Comparison of ENCODE assay signal across 17 cellular contexts in the genomic region with DNA sequence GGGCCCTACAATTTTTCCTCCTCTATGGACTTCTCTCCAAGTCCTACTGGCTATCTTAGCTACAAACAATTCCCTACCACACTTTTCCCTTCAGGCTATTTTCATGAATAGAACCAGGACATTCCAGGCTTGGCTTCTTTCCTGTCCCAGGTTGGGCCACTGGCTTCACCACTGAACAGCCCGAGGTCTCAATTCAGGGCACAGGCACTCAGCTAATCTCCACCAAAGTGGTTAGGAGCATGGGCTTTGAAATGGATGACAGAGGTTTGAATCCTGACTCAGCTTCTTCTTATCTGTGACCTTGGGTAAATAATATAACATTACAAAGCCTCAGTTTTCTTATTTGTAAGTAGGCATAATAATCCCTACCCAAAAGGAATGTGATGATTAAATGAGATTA.
"Had no signal": no experiment of that assay in that cellular context is flagged by ENCODE, and none has a peak within 500 bp of the region (broad histone marks: within the 10 kb centered on the region; RNA-seq: fewer than 3 reads in every experiment).

No MANE protein-coding gene starts in this region.

- H3K27me3 Mint-ChIP-seq: activated CD4-positive, alpha-beta memory T cell treated with anti-CD3 and anti-CD28 coated beads, Interleukin-2, amount 10 ng/mL, durations not matched to agents 7 days and 5 days; naive thymus-derived CD8-positive, alpha-beta T cell had no signal

- H3K4me1 Mint-ChIP-seq: activated CD4-positive, alpha-beta memory T cell treated with anti-CD3 and anti-CD28 coated beads, Interleukin-2, amount 10 ng/mL, durations not matched to agents 7 days and 5 days; naive thymus-derived CD8-positive, alpha-beta T cell had no signal

- DNase-seq: activated CD4-positive, alpha-beta memory T cell treated with anti-CD3 and anti-CD28 coated beads, Interleukin-2, amount 10 ng/mL, durations not matched to agents 7 days and 5 days; activated CD4-positive, CD25-positive, alpha-beta regulatory T cell treated with anti-CD3 and anti-CD28 coated beads, Interleukin-2, amount 50 U/mL, for 72 hours; activated CD8-positive, alpha-beta memory T cell treated with anti-CD3 and anti-CD28 coated beads, Interleukin-2, amount 50 U/mL, for 48 hours; activated naive CD4-positive, alpha-beta T cell; central memory CD4-positive, alpha-beta T cell; effector memory CD4-positive, alpha-beta T cell; erythroblast; hypothalamus; left cardiac atrium; mucosa of descending colon; small intestine; stomach; T-helper 9 cell had no signal

- H3K27ac Mint-ChIP-seq: activated CD4-positive, alpha-beta memory T cell treated with anti-CD3 and anti-CD28 coated beads, Interleukin-2, amount 10 ng/mL, durations not matched to agents 7 days and 5 days; activated T-helper 1 cell treated with anti-CD3 and anti-CD28 coated beads, Interleukin-12 subunit alpha, Interleukin-12 subunit beta, Interleukin-2, Interleukin-4 antibody, amounts not matched to agents 30 ng/mL and 10 ng/mL and 1 ng/mL, durations not matched to agents 14 hours and 24 hours and 36 hours had no signal

- H3K27ac ChIP-seq: right atrium auricular region, thoracic aorta had no signal

- H3K4me3 Mint-ChIP-seq: activated CD4-positive, alpha-beta memory T cell treated with anti-CD3 and anti-CD28 coated beads, Interleukin-2, amount 10 ng/mL, durations not matched to agents 7 days and 5 days; activated T-helper 1 cell treated with anti-CD3 and anti-CD28 coated beads, Interleukin-12 subunit alpha, Interleukin-12 subunit beta, Interleukin-2, Interleukin-4 antibody, amounts not matched to agents 30 ng/mL and 10 ng/mL and 1 ng/mL, durations not matched to agents 14 hours and 24 hours and 36 hours; naive thymus-derived CD8-positive, alpha-beta T cell had no signal

- ATAC-seq: left cardiac atrium; mucosa of descending colon; naive thymus-derived CD8-positive, alpha-beta T cell had no signal

- H3K9me3 Mint-ChIP-seq: activated CD4-positive, alpha-beta memory T cell treated with anti-CD3 and anti-CD28 coated beads, Interleukin-2, amount 10 ng/mL, durations not matched to agents 7 days and 5 days; activated T-helper 1 cell treated with anti-CD3 and anti-CD28 coated beads, Interleukin-12 subunit alpha, Interleukin-12 subunit beta, Interleukin-2, Interleukin-4 antibody, amounts not matched to agents 30 ng/mL and 10 ng/mL and 1 ng/mL, durations not matched to agents 14 hours and 24 hours and 36 hours; naive thymus-derived CD8-positive, alpha-beta T cell had no signal

- H3K36me3 Mint-ChIP-seq: naive thymus-derived CD8-positive, alpha-beta T cell had no signal
